ENCODE assay signal across 10 cellular contexts in the genomic region with DNA sequence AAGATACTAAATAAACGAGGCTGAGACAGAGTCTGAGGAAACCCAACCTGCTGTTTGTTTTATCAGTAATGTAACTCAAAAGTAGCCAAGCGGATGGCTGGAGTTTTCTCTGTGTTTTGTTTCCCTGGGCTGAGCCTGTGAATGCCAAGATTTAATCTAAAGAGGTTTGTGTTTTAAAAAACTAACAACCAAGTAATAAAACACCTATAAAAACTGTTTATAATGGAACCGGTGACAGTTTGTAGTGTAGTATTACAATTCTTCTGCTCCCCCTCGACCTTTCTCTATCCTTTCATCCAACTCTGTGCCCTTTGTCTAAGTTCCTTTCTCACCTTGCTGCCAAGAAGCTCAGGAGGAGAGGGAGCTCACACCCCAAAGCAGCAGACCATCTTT. TPM values are rescaled to one million over a fixed set of nuclear protein-coding genes. Genes with fewer than 3 reads are reported as not detected.
DNase-seq lines count a peak whose midpoint lies in the region; ATAC-seq, FAIRE-seq and TF ChIP-seq lines count a peak whose summit lies in the region.
"Had no signal": no experiment of that assay in that cellular context is flagged by ENCODE, and none has a peak within 500 bp of the region (broad histone marks: within the 10 kb centered on the region; RNA-seq: fewer than 3 reads in every experiment).

No MANE protein-coding gene starts in this region.

- peaks cover 0 to 5% (median 0%) of the 10 kb centered on the region in 3 experiments for H3K36me3 ChIP-seq in naive thymus-derived CD4-positive, alpha-beta T cell (ENCODE audit: control insufficient read depth in 2 of 3, insufficient read depth in 3 of 3, low read length in 3 of 3)

- TF ChIP-seq POLR2A in A549 (IDR thresholded peaks at IDR 0.05; ENCODE audit: low read length): no peak

- H3K9me3 Mint-ChIP-seq in activated naive CD8-positive, alpha-beta T cell treated with anti-CD3 and anti-CD28 coated beads, Interleukin-2, amount 10 ng/mL, durations not matched to agents 7 days and 5 days: no peaks in the 10 kb centered on the region
- H3K9me3 Mint-ChIP-seq in naive thymus-derived CD4-positive, alpha-beta T cell: peaks cover 0 to 2% (median 0%) of the 10 kb centered on the region in 11 donors

- peak overlapping the region; percentile 90 for H3K4me3 Mint-ChIP-seq in activated naive CD8-positive, alpha-beta T cell treated with anti-CD3 and anti-CD28 coated beads, Interleukin-2, amount 10 ng/mL, durations not matched to agents 7 days and 5 days
- peak overlapping the region; percentile 86 to 98 (median 90) for H3K4me3 Mint-ChIP-seq in naive thymus-derived CD4-positive, alpha-beta T cell

- no peak for TF ChIP-seq RAD21 in A549 (conservative IDR thresholded peaks at IDR 0.05 in 1 of 2, IDR thresholded peaks at IDR 0.05 in 1 of 2)

- ATAC-seq in A549: no peak
- ATAC-seq in activated naive CD8-positive, alpha-beta T cell treated with anti-CD3 and anti-CD28 coated beads, Interleukin-2, amount 10 ng/mL, durations not matched to agents 7 days and 5 days (ENCODE audit: low read depth): no peak
- ATAC-seq in naive thymus-derived CD4-positive, alpha-beta T cell: no peak
- no peak for ATAC-seq in HG03196 (IDR thresholded peaks at IDR 0.05; ENCODE audit: unreplicated experiment)

- no peak for DNase-seq in A549 (ENCODE audit: low read depth in 1 of 2, low spot score in 1 of 2)
- DNase-seq in GM12865 (ENCODE audit: low read depth): no peak
- DNase-seq in activated naive CD8-positive, alpha-beta T cell treated with anti-CD3 and anti-CD28 coated beads, Interleukin-2, amount 10 ng/mL, durations not matched to agents 7 days and 5 days: no peak
- DNase-seq in naive thymus-derived CD4-positive, alpha-beta T cell: peak in 1 of 9 donors; percentile 17
- no peak for DNase-seq in HuH-7.5 (ENCODE audit: low spot score)
- DNase-seq in urothelium cell line (ENCODE audit: low spot score): no peak
- no peak for DNase-seq in LoVo (ENCODE audit: low spot score)
- DNase-seq: NCI-H446 treated with DMSO at 0.1 percent for 48 hours had no signal

- H3K27me3 Mint-ChIP-seq in activated naive CD8-positive, alpha-beta T cell treated with anti-CD3 and anti-CD28 coated beads, Interleukin-2, amount 10 ng/mL, durations not matched to agents 7 days and 5 days: no peaks in the 10 kb centered on the region
- no peaks in the 10 kb centered on the region for H3K27me3 Mint-ChIP-seq in naive thymus-derived CD4-positive, alpha-beta T cell

- H3K4me1 ChIP-seq in A549: peaks cover 26% of the 10 kb centered on the region
- H3K4me1 ChIP-seq in naive thymus-derived CD4-positive, alpha-beta T cell (ENCODE audit: control insufficient read depth in 2 of 2, insufficient read depth in 2 of 2, low read length in 2 of 2): peaks cover 22 to 40% of the 10 kb centered on the region in 2 donors

- POLR2A ChIA-PET in A549 (lab: Yijun Ruan, JAX): no interaction called here
- POLR2A ChIA-PET in activated naive CD8-positive, alpha-beta T cell treated with anti-CD3 and anti-CD28 coated beads, Interleukin-2, amount 10 ng/mL, durations not matched to agents 7 days and 5 days (lab: Charles Lee): interaction anchor here (0.5 to 2.5 kb wide), 2 partner anchors 85 to 338 kb away, joined by 4 to 8 read pairs; no protein-coding TSS in a partner anchor
- POLR2A ChIA-PET in naive thymus-derived CD4-positive, alpha-beta T cell (lab: Charles Lee): interaction anchor here (0.7 to 1.5 kb wide), 4 partner anchors 43 to 387 kb away, joined by 3 to 4 read pairs (median 3); a partner anchor contains a TSS

- H3K4me1 Mint-ChIP-seq in activated naive CD8-positive, alpha-beta T cell treated with anti-CD3 and anti-CD28 coated beads, Interleukin-2, amount 10 ng/mL, durations not matched to agents 7 days and 5 days: peaks cover 38% of the 10 kb centered on the region
- H3K4me1 Mint-ChIP-seq in naive thymus-derived CD4-positive, alpha-beta T cell: peaks cover 34 to 52% (median 49%) of the 10 kb centered on the region in 7 donors

- H3K36me3 Mint-ChIP-seq in activated naive CD8-positive, alpha-beta T cell treated with anti-CD3 and anti-CD28 coated beads, Interleukin-2, amount 10 ng/mL, durations not matched to agents 7 days and 5 days: peaks cover 9% of the 10 kb centered on the region
- peaks cover 0 to 3% (median 0%) of the 10 kb centered on the region in 5 donors for H3K36me3 Mint-ChIP-seq in naive thymus-derived CD4-positive, alpha-beta T cell

- H3K4me2 ChIP-seq in A549: peak overlapping the region; percentile 92; the same call in 1 of the 3 replicates

- H3K27ac Mint-ChIP-seq in activated naive CD8-positive, alpha-beta T cell treated with anti-CD3 and anti-CD28 coated beads, Interleukin-2, amount 10 ng/mL, durations not matched to agents 7 days and 5 days: peak overlapping the region; percentile 92
- peak overlapping the region; percentile 81 to 99 (median 90) for H3K27ac Mint-ChIP-seq in naive thymus-derived CD4-positive, alpha-beta T cell

- H3K9me3 ChIP-seq in A549: no peaks in the 10 kb centered on the region
- no peaks in the 10 kb centered on the region for H3K9me3 ChIP-seq in naive thymus-derived CD4-positive, alpha-beta T cell (ENCODE audit: control insufficient read depth in 2 of 3, low read length in 3 of 3)

- CTCF ChIA-PET in A549 (lab: Yijun Ruan, JAX): interaction anchor here (1.6 to 1.7 kb wide), 2 partner anchors 10 to 197 kb away, joined by 4 read pairs; no protein-coding TSS in a partner anchor
- CTCF ChIA-PET in naive thymus-derived CD4-positive, alpha-beta T cell (lab: Charles Lee): no interaction called here

- no peak overlapping the region; a peak in 2 of 6 replicates for H3K27ac ChIP-seq in A549
- H3K27ac ChIP-seq in naive thymus-derived CD4-positive, alpha-beta T cell (ENCODE audit: low read depth, low read length): peak overlapping the region; percentile 67

- no peak for TF ChIP-seq CTCF in A549 (IDR thresholded peaks at IDR 0.05)
- no peak for TF ChIP-seq CTCF in GM12865 (IDR thresholded peaks at IDR 0.05; ENCODE audit: insufficient read depth, low read depth, low read length, missing control alignments)

- intact Hi-C loops in naive thymus-derived CD4-positive, alpha-beta T cell (cut with micrococcal nuclease): loop anchor here in 1 of 2 donors (2.0 to 10.0 kb wide), 3 partner anchors 71 to 1329 kb away; a partner anchor contains a TSS

- FAIRE-seq in A549 (lab: Jason Lieb, UNC) (no peak), urothelium cell line (lab: Jason Lieb, UNC) (no peak)
- FAIRE-seq: islet of Langerhans had no signal

- 59% methylated on average over 4 of the region's 4 CpGs for WGBS in A549 (ENCODE audit: missing lambda C conversion rate)

- H3K4me3 ChIP-seq in A549: no peak overlapping the region
- peak overlapping the region; percentile 96 for H3K4me3 ChIP-seq in GM12865 (ENCODE audit: low read depth, low read length)
- H3K4me3 ChIP-seq in naive thymus-derived CD4-positive, alpha-beta T cell (ENCODE audit: low read length): peak overlapping the region; percentile 72

- H3K27me3 ChIP-seq in naive thymus-derived CD4-positive, alpha-beta T cell (ENCODE audit: control insufficient read depth in 2 of 2, insufficient read depth in 2 of 2, low read length in 2 of 2): no peaks in the 10 kb centered on the region

- TF ChIP-seq EP300 in A549 (IDR thresholded peaks at IDR 0.05): no peak

TF ChIP-seq in A549, 52 proteins besides CTCF, POLR2A, EP300 and RAD21 (continues in another document):
- TF ChIP-seq, protein P1, sequence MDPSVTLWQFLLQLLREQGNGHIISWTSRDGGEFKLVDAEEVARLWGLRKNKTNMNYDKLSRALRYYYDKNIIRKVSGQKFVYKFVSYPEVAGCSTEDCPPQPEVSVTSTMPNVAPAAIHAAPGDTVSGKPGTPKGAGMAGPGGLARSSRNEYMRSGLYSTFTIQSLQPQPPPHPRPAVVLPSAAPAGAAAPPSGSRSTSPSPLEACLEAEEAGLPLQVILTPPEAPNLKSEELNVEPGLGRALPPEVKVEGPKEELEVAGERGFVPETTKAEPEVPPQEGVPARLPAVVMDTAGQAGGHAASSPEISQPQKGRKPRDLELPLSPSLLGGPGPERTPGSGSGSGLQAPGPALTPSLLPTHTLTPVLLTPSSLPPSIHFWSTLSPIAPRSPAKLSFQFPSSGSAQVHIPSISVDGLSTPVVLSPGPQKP (IDR thresholded peaks at IDR 0.05; ENCODE audit: low read depth, low read length): no peak
- no peak for TF ChIP-seq HOXA7 (CRISPR knock-in tag; IDR thresholded peaks at IDR 0.05)
- no peak for TF ChIP-seq NFE2L2 (conservative IDR thresholded peaks at IDR 0.05; ENCODE audit: low read length)
- no peak for TF ChIP-seq ZC3H11A (IDR thresholded peaks at IDR 0.05)
- TF ChIP-seq TFCP2L1 (CRISPR knock-in tag; IDR thresholded peaks at IDR 0.05): no peak
- TF ChIP-seq, protein P2, sequence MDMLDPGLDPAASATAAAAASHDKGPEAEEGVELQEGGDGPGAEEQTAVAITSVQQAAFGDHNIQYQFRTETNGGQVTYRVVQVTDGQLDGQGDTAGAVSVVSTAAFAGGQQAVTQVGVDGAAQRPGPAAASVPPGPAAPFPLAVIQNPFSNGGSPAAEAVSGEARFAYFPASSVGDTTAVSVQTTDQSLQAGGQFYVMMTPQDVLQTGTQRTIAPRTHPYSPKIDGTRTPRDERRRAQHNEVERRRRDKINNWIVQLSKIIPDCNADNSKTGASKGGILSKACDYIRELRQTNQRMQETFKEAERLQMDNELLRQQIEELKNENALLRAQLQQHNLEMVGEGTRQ (IDR thresholded peaks at IDR 0.05): no peak
- no peak for TF ChIP-seq PHF8 (IDR thresholded peaks at IDR 0.05; ENCODE audit: borderline replicate concordance, low read depth)
- no peak for TF ChIP-seq CBX2 (IDR thresholded peaks at IDR 0.05; ENCODE audit: borderline replicate concordance, low read depth)
- TF ChIP-seq KDM1A (IDR thresholded peaks at IDR 0.05; ENCODE audit: low read depth): no peak
- TF ChIP-seq TP53 (CRISPR knock-in tag; IDR thresholded peaks at IDR 0.05): no peak
- TF ChIP-seq HOXB13 (CRISPR knock-in tag; IDR thresholded peaks at IDR 0.05; ENCODE audit: low read depth): no peak
- no peak for TF ChIP-seq GATA3 (IDR thresholded peaks at IDR 0.05; ENCODE audit: borderline replicate concordance)
- TF ChIP-seq RCOR1 (IDR thresholded peaks at IDR 0.05; ENCODE audit: low read depth, low read length): no peak

RNA-seq across cellular contexts. Expression of a gene that starts 2.6 kb away (rescaled TPM):
- 5.6 and 11.0 TPM in 2 replicates for polyA plus RNA-seq in A549 (2011; rRNA removed)
- polyA plus RNA-seq in A549 (2012; cell fraction: cytosol; rRNA removed): 2.4 and 3.1 TPM in 2 replicates
- polyA plus RNA-seq in A549 (2012; cell fraction: nucleus; rRNA removed): 4.4 and 6.2 TPM in 2 replicates
- polyA plus RNA-seq in A549 (2017; fragmentation: RNase III; extraction: RNeasy Plus Mini Kit Qiagen cat#74134 plus additional on column Dnase treatment): 5.5 to 6.0 TPM (median 5.7 TPM) in 3 replicates
- polyA minus RNA-seq in A549 (2011; rRNA and poly(A)+ RNA removed): 26.7 and 28.1 TPM in 2 replicates
- total RNA-seq in activated naive CD8-positive, alpha-beta T cell treated with anti-CD3 and anti-CD28 coated beads, Interleukin-2, amount 10 ng/mL, durations not matched to agents 7 days and 5 days: 10 to 100 TPM; 36.7 to 47.2 TPM
- total RNA-seq in naive thymus-derived CD4-positive, alpha-beta T cell: 10 to 100 TPM; 33.2 to 80.5 (median 68.5) TPM
- 10 to 100 TPM; 33.7 to 35.0 TPM for polyA plus RNA-seq in naive thymus-derived CD4-positive, alpha-beta T cell
